ENCODE assay signal across 23 cellular contexts in the genomic region with DNA sequence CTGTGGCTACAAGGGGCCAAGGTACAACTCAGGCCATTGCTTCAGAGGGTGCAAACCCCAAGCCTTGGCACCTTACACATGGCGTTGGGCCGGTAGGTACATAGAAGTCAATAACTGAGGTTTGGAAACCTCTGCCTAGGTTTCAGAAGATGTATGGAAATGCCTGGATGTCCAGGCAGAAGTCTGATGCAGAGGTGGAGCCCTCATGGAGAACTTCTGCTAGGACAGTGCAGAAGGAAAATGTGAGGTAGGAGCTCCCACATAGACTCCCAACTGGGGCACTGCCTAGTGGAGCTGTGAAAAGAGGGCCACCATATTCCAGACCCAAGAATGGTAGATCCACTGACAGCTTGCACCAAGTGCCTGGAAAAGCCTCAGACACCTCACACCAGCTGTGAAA.
"Had no signal": no experiment of that assay in that cellular context is flagged by ENCODE, and none has a peak within 500 bp of the region (broad histone marks: within the 10 kb centered on the region; RNA-seq: fewer than 3 reads in every experiment).

No MANE protein-coding gene starts in this region.

- H3K9ac ChIP-seq: KMS-11, SK-N-SH had no signal

- ATAC-seq: HepG2, Panc1, PC-3 had no signal

- H3K4me2 ChIP-seq: KMS-11, SK-N-SH had no signal

- H3K9me3 ChIP-seq: SK-N-SH had no signal

- FAIRE-seq: HepG2 had no signal

- H3K27ac ChIP-seq: KMS-11, RWPE1 had no signal

- DNase-seq: IMR-90, Kasumi-1, MM.1S, NCI-H1092 treated with DMSO at 0.1 percent for 48 hours, NCI-H1436, NCI-H187, NCI-H2029, NCI-H2081 treated with DMSO at 0.1 percent for 48 hours, NCI-H2171, NCI-H226, NCI-H446, NCI-H510A, NCI-H524 treated with DMSO at 0.1 percent for 48 hours, NCI-H69, NCI-H774, PC-3, SHP77, SK-N-SH, SW 1271 had no signal
